ENCODE assay signal across 8 cellular contexts in genomic region chr14:104865631-104866441, GRCh38. TPM values are rescaled to one million over a fixed set of nuclear protein-coding genes. Genes with fewer than 3 reads are reported as not detected.
A peak's percentile ranks its signal among the peaks of the same experiment; 100 is the strongest.
DNase-seq lines count a peak whose midpoint lies in the region; ATAC-seq, FAIRE-seq and TF ChIP-seq lines count a peak whose summit lies in the region.

No MANE protein-coding gene starts in this region.

- TF ChIP-seq CTCF in foreskin fibroblast (IDR thresholded peaks at IDR 0.05; ENCODE audit: low read depth, low read length) (no peak), neural crest cell (conservative IDR thresholded peaks at IDR 0.05) (no peak)

- H3K27ac Mint-ChIP-seq in neural crest cell (ENCODE audit: unreplicated experiment): no peak overlapping the region

- H3K36me3 Mint-ChIP-seq in activated T-cell treated with anti-CD3 and anti-CD28 coated beads, Interleukin-2, amount 50 U/mL, for 4 hours (ENCODE audit: insufficient read depth): no peaks in the 10 kb centered on the region
- H3K36me3 Mint-ChIP-seq in neural crest cell (ENCODE audit: low read depth): no peaks in the 10 kb centered on the region

- H3K4me1 Mint-ChIP-seq in activated T-cell treated with anti-CD3 and anti-CD28 coated beads, Interleukin-2, amount 50 U/mL, for 4 hours (ENCODE audit: low read depth): peaks cover 8% of the 10 kb centered on the region
- H3K4me1 Mint-ChIP-seq in neural crest cell: no peaks in the 10 kb centered on the region

- DNase-seq in GM04504 (ENCODE audit: low read depth) (peak; percentile 54), NCI-H1105 (lab: John Stamatoyannopoulos, UW) (peak; percentile 25), foreskin fibroblast (peak; percentile 76 to 93), neural crest cell (ENCODE audit: low read depth, low spot score) (peak; percentile 37), urothelium cell line (ENCODE audit: low spot score) (peak; percentile 74), MV-4-11 (lab: John Stamatoyannopoulos, UW) (no peak)
- DNase-seq in activated T-cell treated with anti-CD3 and anti-CD28 coated beads, Interleukin-2, amount 50 U/mL, for 4 hours: peak; percentile 39

- no peaks in the 10 kb centered on the region for H3K9me3 Mint-ChIP-seq in activated T-cell treated with anti-CD3 and anti-CD28 coated beads, Interleukin-2, amount 50 U/mL, for 4 hours
- no peaks in the 10 kb centered on the region for H3K9me3 Mint-ChIP-seq in neural crest cell

- no peaks in the 10 kb centered on the region for H3K27me3 Mint-ChIP-seq in activated T-cell treated with anti-CD3 and anti-CD28 coated beads, Interleukin-2, amount 50 U/mL, for 4 hours (ENCODE audit: low read depth)
- peaks cover 24% of the 10 kb centered on the region for H3K27me3 Mint-ChIP-seq in neural crest cell (ENCODE audit: low read depth)

- H3K4me3 Mint-ChIP-seq in activated T-cell treated with anti-CD3 and anti-CD28 coated beads, Interleukin-2, amount 50 U/mL, for 4 hours: peak overlapping the region; percentile 72
- H3K4me3 Mint-ChIP-seq in neural crest cell: peak overlapping the region; percentile 80

- FAIRE-seq in urothelium cell line (lab: Jason Lieb, UNC): no peak

- peak; percentile 67 to 73 for ATAC-seq in activated T-cell treated with anti-CD3 and anti-CD28 coated beads, Interleukin-2, amount 50 U/mL, for 4 hours
- no peak for ATAC-seq in GM18868 (IDR thresholded peaks at IDR 0.05; ENCODE audit: unreplicated experiment)

- peak overlapping the region; percentile 66 for H3K4me3 ChIP-seq in foreskin fibroblast (ENCODE audit: low read depth in 1 of 2, low read length in 2 of 2)

RNA-seq across cellular contexts. Expression of gene CEP170B, which starts 0.8 kb away (rescaled TPM):
- total RNA-seq in activated T-cell treated with anti-CD3 and anti-CD28 coated beads, Interleukin-2, amount 50 U/mL, for 4 hours: 10 to 100 TPM in 1 of 3 donors, 1 to 10 TPM in 2; 6.9 to 11.1 (median 7.5) TPM
- 14.0 and 14.4 TPM in 2 replicates for total RNA-seq in neural crest cell

RNA-seq across cellular contexts. Expression of gene PLD4, which starts 58.8 kb away (rescaled TPM):
- under 1 TPM in 1 of 3 donors, not detected in 2; 0.08 TPM for total RNA-seq in activated T-cell treated with anti-CD3 and anti-CD28 coated beads, Interleukin-2, amount 50 U/mL, for 4 hours
- 0.02 and 0.05 TPM in 2 replicates for total RNA-seq in neural crest cell
